Comparison of ENCODE assay signal across 8 cellular contexts in genomic region chr6:127118505-127119360, GRCh38.
A peak's percentile ranks its signal among the peaks of the same experiment; 100 is the strongest.
DNase-seq lines count a peak whose midpoint lies in the region; ATAC-seq and TF ChIP-seq lines count a peak whose summit lies in the region.

RSPO3 (plus strand) TSS chr6:127118671; CDS start chr6:127119193, 522 bp downstream.

- H3K4me1 Mint-ChIP-seq in T-helper 2 cell treated with Interferon-gamma antibody and Interleukin-4, amounts not matched to agents 5 μg/mL and 100 μg/mL, for 36 hours (ENCODE audit: low read depth), result peaks cover 9% of the 10 kb centered on the region
- peaks cover 63% of the 10 kb centered on the region for H3K4me1 Mint-ChIP-seq in nephron progenitor cell

- H3K27ac Mint-ChIP-seq in T-helper 2 cell treated with Interferon-gamma antibody and Interleukin-4, amounts not matched to agents 5 μg/mL and 100 μg/mL, for 36 hours, result no peak within 1 kb of the TSS
- peak within 1 kb of the TSS; percentile 97 for H3K27ac Mint-ChIP-seq in nephron progenitor cell

- peaks cover 73% of the 10 kb centered on the region for H3K27me3 Mint-ChIP-seq in T-helper 2 cell treated with Interferon-gamma antibody and Interleukin-4, amounts not matched to agents 5 μg/mL and 100 μg/mL, for 36 hours (ENCODE audit: low read depth)
- H3K27me3 Mint-ChIP-seq in nephron progenitor cell (ENCODE audit: low read depth, poor library complexity), result peaks cover 9% of the 10 kb centered on the region

- TF ChIP-seq CTCF in nephron progenitor cell (IDR thresholded peaks at IDR 0.05), result no peak

- peak; percentile 13 for DNase-seq in NCI-H2227 (lab: John Stamatoyannopoulos, UW; ENCODE audit: unreplicated experiment)
- no peak for DNase-seq in NCI-H2227 treated with DMSO at 0.1 percent for 48 hours (lab: John Stamatoyannopoulos, UW)
- DNase-seq in T-helper 2 cell treated with Interferon-gamma antibody and Interleukin-4, amounts not matched to agents 5 μg/mL and 100 μg/mL, for 36 hours (ENCODE audit: low spot score), result peak; percentile 5
- peak; percentile 34 for DNase-seq in fibroblast of gingiva (ENCODE audit: low read depth)
- DNase-seq in nephron progenitor cell, result peak; percentile 75
- DNase-seq in cortex of kidney (lab: John Stamatoyannopoulos, UW), result no peak

- no peaks in the 10 kb centered on the region for H3K9me3 Mint-ChIP-seq in T-helper 2 cell treated with Interferon-gamma antibody and Interleukin-4, amounts not matched to agents 5 μg/mL and 100 μg/mL, for 36 hours
- no peaks in the 10 kb centered on the region for H3K9me3 Mint-ChIP-seq in nephron progenitor cell

- no peak for TF ChIP-seq POLR2A in GM18505 (IDR thresholded peaks at IDR 0.05; ENCODE audit: borderline replicate concordance, extremely low read depth, insufficient read depth, insufficient read length)

- H3K36me3 Mint-ChIP-seq in T-helper 2 cell treated with Interferon-gamma antibody and Interleukin-4, amounts not matched to agents 5 μg/mL and 100 μg/mL, for 36 hours (ENCODE audit: low read depth), result no peaks in the 10 kb centered on the region
- H3K36me3 Mint-ChIP-seq in nephron progenitor cell (ENCODE audit: low read depth), result no peaks in the 10 kb centered on the region

- peak within 1 kb of the TSS; percentile 78 for H3K4me3 Mint-ChIP-seq in T-helper 2 cell treated with Interferon-gamma antibody and Interleukin-4, amounts not matched to agents 5 μg/mL and 100 μg/mL, for 36 hours
- H3K4me3 Mint-ChIP-seq in nephron progenitor cell, result peak within 1 kb of the TSS; percentile 96

- ATAC-seq in HG02763 (IDR thresholded peaks at IDR 0.05; ENCODE audit: unreplicated experiment) (peak; percentile 15), GM18505 (IDR thresholded peaks at IDR 0.05; ENCODE audit: unreplicated experiment) (no peak)

Comparison
In these comparisons a context has a peak if more than half of its experiments do, and no peak if none do; other contexts are left out.
1. DNase-seq: peak in NCI-H2227 (single experiment), T-helper 2 cell treated with Interferon-gamma antibody and Interleukin-4, amounts not matched to agents 5 μg/mL and 100 μg/mL, for 36 hours (single experiment), fibroblast of gingiva (single experiment) and nephron progenitor cell (single experiment); none in NCI-H2227 treated with DMSO at 0.1 percent for 48 hours (single experiment) and cortex of kidney (single experiment).